9 cellular contexts compared by ENCODE assay signal in the genomic region with DNA sequence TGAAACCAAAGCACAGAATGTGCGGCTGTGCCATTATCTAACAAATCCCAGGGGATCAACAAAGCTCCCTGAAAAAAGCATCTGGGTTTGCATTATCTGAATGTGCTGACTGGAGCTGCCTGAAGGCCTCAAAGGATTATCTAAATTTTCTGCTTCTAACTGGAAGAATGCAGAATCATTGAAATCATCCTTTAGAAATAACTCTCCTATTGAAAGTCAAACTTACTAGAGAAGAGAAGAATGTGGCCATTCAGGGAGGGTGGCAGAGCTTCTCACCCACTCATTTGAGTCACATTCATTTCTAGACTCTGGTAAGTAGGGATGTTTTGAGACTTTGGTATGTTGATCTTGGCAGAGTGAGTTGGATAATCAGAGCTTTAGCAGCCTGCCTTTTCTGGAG.
A peak's percentile ranks its signal among the peaks of the same experiment; 100 is the strongest.
DNase-seq lines count a peak whose midpoint lies in the region; ATAC-seq and TF ChIP-seq lines count a peak whose summit lies in the region.
"Had no signal": no experiment of that assay in that cellular context is flagged by ENCODE, and none has a peak within 500 bp of the region (broad histone marks: within the 10 kb centered on the region; RNA-seq: fewer than 3 reads in every experiment).

No MANE protein-coding gene starts in this region.

- CTCF ChIA-PET in PC-9 (lab: Charles Lee) = no interaction called here

- H2AFZ ChIP-seq in PC-9 = no peak overlapping the region

- 0 out of 2 replicates have a peak overlapping the region, but pooled peaks have one; percentile 4 for H3K27ac ChIP-seq in PC-9
- no peak overlapping the region for H3K27ac ChIP-seq in prostate gland

- peaks cover 13% of the 10 kb centered on the region; the same call in 1 of the 2 replicates for H3F3A ChIP-seq in PC-9 (ENCODE audit: insufficient read depth, low read depth)

- H3K4me3 ChIP-seq in PC-9 (no peak overlapping the region), epithelial cell of proximal tubule (ENCODE audit: low read depth, low read length) (no peak overlapping the region), prostate gland (no peak overlapping the region)

- no peaks in the 10 kb centered on the region for H3K9me2 ChIP-seq in PC-9 (ENCODE audit: insufficient read depth)

- peak; percentile 84 for ATAC-seq in sciatic nerve

- no TSS peak for BruUV-seq in PC-9 (replicated peaks; lab: Mats Ljungman, UMichigan)

- peaks cover 30% of the 10 kb centered on the region; the same call in 1 of the 2 replicates for H3K36me3 ChIP-seq in PC-9 (ENCODE audit: low read depth)
- H3K36me3 ChIP-seq in prostate gland = no peaks in the 10 kb centered on the region

- H3K79me2 ChIP-seq in PC-9 (ENCODE audit: low read depth) = no peaks in the 10 kb centered on the region

- intact Hi-C loops in PC-9 (cut with micrococcal nuclease; ENCODE audit: unreplicated experiment) (loop anchor here (10.0 kb wide), 1 partner anchor 387 kb away; the partner anchor contains the start of gene SIPA1L1), sciatic nerve (cut with DNase I) (no loop called here), prostate gland (cut with DNase I) (no loop called here)

- no peaks in the 10 kb centered on the region for H4K20me1 ChIP-seq in PC-9 (ENCODE audit: insufficient read depth)

- DNase-seq in ELF-1 (ENCODE audit: low read depth, low spot score) (peak; percentile 30), PC-9 (peak in 1 of 2 experiments; percentile 77), epithelial cell of proximal tubule (ENCODE audit: low read depth) (peak; percentile 52), sciatic nerve (ENCODE audit: low spot score) (no peak), NCI-H1105 treated with DMSO at 0.1 percent for 48 hours (lab: John Stamatoyannopoulos, UW) (no peak), prostate gland (ENCODE audit: low spot score) (no peak), OCI-M1 (lab: John Stamatoyannopoulos, UW) (no peak), NCI-H2227 (lab: John Stamatoyannopoulos, UW; ENCODE audit: unreplicated experiment) (no peak)
- DNase-seq: naive B cell had no signal

- no peak for TF ChIP-seq POLR2A in prostate gland (IDR thresholded peaks at IDR 0.05)

- H3K27me3 ChIP-seq in PC-9 (ENCODE audit: insufficient read depth, low read depth) (no peaks in the 10 kb centered on the region), prostate gland (replicated peaks; ENCODE audit: insufficient read depth) (no peaks in the 10 kb centered on the region)

- 63% methylated on average over 1 of the region's 1 CpG for WGBS in prostate gland

- POLR2A ChIA-PET in PC-9 (lab: Charles Lee; ENCODE audit: unreplicated experiment) = no interaction called here

- H3K4me1 ChIP-seq in PC-9 (replicated peaks; ENCODE audit: insufficient read depth) = peaks cover 5% of the 10 kb centered on the region; the same call in 1 of the 2 replicates
- H3K4me1 ChIP-seq in prostate gland (replicated peaks) = no peaks in the 10 kb centered on the region

- no peak overlapping the region; the same call in 1 of the 2 replicates for H3K4me2 ChIP-seq in PC-9

- H3K9me3 ChIP-seq in PC-9 (ENCODE audit: insufficient read depth, low read depth) (no peaks in the 10 kb centered on the region), prostate gland (no peaks in the 10 kb centered on the region)

- TF ChIP-seq CTCF in PC-9 (conservative IDR thresholded peaks at IDR 0.05) (no peak), epithelial cell of proximal tubule (conservative IDR thresholded peaks at IDR 0.05; ENCODE audit: low read depth, low read length) (no peak), prostate gland (IDR thresholded peaks at IDR 0.05) (no peak)

Comparison
In these comparisons a context has a peak if more than half of its experiments do, and no peak if none do; other contexts are left out.
1. DNase-seq: peak in ELF-1 (single experiment) and epithelial cell of proximal tubule (single experiment); none in sciatic nerve (single experiment), NCI-H1105 treated with DMSO at 0.1 percent for 48 hours (single experiment), prostate gland (single experiment), OCI-M1 (single experiment) and NCI-H2227 (single experiment).